ENCODE assay signal across 1 cellular context in the genomic region with DNA sequence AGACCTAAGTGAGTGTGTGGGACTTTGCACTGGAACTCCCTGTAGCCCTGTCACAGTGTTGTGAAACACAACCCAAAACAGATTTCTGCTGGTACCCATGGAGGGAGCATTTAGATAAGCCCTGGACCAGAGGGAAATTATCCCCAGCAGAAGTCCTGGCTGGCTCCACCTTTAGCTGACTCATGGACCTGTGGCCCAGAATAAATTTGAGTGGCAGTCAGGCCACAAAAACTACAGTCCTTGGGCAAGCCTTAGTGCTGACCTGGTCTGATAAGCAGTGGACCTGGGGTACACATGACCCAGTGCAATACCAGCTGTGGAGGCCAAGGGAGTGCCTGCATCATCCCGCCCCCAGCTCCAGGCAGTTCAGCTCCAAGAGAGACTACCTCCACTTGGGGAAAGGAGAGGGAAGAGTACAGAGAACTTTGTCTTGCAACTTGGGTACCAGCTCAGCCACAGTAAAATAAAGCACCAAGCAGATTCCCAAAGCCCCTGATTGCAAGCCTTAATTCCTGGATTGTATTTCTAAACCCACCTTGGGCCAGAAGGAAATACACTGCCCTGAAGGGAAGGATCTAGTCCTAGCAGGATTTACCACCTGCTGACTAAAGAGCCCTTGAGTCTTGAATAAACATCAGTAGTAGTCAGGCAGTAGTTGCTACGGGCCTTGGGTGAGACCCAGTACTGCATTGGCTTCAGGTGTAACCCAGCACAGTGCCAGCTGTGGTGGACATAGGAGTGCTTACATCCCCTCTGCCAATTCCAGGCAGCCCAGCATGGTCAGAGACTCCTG.
A peak's percentile ranks its signal among the peaks of the same experiment; 100 is the strongest.
TF ChIP-seq lines count a peak whose summit lies in the region.

No MANE protein-coding gene starts in this region.

TF ChIP-seq in HepG2, 621 proteins besides CTCF, POLR2A, EP300 and RAD21 (continued from another document and continues in another):
- TF ChIP-seq, protein P1, sequence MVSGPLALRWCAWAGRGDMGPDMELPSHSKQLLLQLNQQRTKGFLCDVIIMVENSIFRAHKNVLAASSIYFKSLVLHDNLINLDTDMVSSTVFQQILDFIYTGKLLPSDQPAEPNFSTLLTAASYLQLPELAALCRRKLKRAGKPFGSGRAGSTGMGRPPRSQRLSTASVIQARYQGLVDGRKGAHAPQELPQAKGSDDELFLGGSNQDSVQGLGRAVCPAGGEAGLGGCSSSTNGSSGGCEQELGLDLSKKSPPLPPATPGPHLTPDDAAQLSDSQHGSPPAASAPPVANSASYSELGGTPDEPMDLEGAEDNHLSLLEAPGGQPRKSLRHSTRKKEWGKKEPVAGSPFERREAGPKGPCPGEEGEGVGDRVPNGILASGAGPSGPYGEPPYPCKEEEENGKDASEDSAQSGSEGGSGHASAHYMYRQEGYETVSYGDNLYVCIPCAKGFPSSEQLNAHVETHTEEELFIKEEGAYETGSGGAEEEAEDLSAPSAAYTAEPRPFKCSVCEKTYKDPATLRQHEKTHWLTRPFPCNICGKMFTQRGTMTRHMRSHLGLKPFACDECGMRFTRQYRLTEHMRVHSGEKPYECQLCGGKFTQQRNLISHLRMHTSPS (CRISPR knock-in tag; IDR thresholded peaks at IDR 0.05; ENCODE audit: low read depth): peak; percentile 70
- TF ChIP-seq, protein P2, sequence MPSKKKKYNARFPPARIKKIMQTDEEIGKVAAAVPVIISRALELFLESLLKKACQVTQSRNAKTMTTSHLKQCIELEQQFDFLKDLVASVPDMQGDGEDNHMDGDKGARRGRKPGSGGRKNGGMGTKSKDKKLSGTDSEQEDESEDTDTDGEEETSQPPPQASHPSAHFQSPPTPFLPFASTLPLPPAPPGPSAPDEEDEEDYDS (CRISPR knock-in tag; IDR thresholded peaks at IDR 0.05): no peak
- TF ChIP-seq CENPT (CRISPR knock-in tag; IDR thresholded peaks at IDR 0.05; ENCODE audit: low read depth) (peak; percentile 28; the same call in 1 of the 2 replicates), MYC (CRISPR knock-in tag; IDR thresholded peaks at IDR 0.05; ENCODE audit: borderline replicate concordance) (no peak; the same call in 1 of the 2 replicates), MIXL1 (CRISPR knock-in tag; IDR thresholded peaks at IDR 0.05) (no peak), SIN3B (IDR thresholded peaks at IDR 0.05; ENCODE audit: low read length) (no peak), SMARCC2 (IDR thresholded peaks at IDR 0.05) (no peak), AKAP8 (CRISPR knock-in tag; IDR thresholded peaks at IDR 0.05) (no peak), TOE1 (CRISPR knock-in tag; IDR thresholded peaks at IDR 0.05) (no peak), ZNF20 (CRISPR knock-in tag; IDR thresholded peaks at IDR 0.05) (no peak), ZNF747 (CRISPR knock-in tag; IDR thresholded peaks at IDR 0.05; ENCODE audit: borderline replicate concordance) (no peak), BRCA1 (CRISPR knock-in tag; IDR thresholded peaks at IDR 0.05) (no peak), ZNF282 (IDR thresholded peaks at IDR 0.05; ENCODE audit: partially characterized antibody) (no peak), NFIC (IDR thresholded peaks at IDR 0.05; ENCODE audit: low read length) (no peak), ZNF766 (CRISPR knock-in tag; IDR thresholded peaks at IDR 0.05; ENCODE audit: borderline replicate concordance) (no peak), SNAI1 (CRISPR knock-in tag; IDR thresholded peaks at IDR 0.05; ENCODE audit: borderline replicate concordance) (no peak), TAF1 (CRISPR knock-in tag; IDR thresholded peaks at IDR 0.05) (no peak), AGO2 (optimal IDR thresholded peaks at IDR 0.05; ENCODE audit: low read depth, low read length) (no peak), KLF11 (CRISPR knock-in tag; IDR thresholded peaks at IDR 0.05) (no peak), TEAD3 (CRISPR knock-in tag; optimal IDR thresholded peaks at IDR 0.05; ENCODE audit: borderline replicate concordance) (peak; percentile 74), RAD51 (IDR thresholded peaks at IDR 0.05; ENCODE audit: borderline replicate concordance) (no peak), ZNF337 (CRISPR knock-in tag; IDR thresholded peaks at IDR 0.05; ENCODE audit: borderline replicate concordance, low read depth) (no peak), FOXP1 (IDR thresholded peaks at IDR 0.05) (no peak), FOXP1 (CRISPR knock-in tag; IDR thresholded peaks at IDR 0.05) (no peak), ETV6 (CRISPR knock-in tag; conservative IDR thresholded peaks at IDR 0.05) (no peak), ZNF160 (CRISPR knock-in tag; IDR thresholded peaks at IDR 0.05) (no peak)
- TF ChIP-seq, protein P3, sequence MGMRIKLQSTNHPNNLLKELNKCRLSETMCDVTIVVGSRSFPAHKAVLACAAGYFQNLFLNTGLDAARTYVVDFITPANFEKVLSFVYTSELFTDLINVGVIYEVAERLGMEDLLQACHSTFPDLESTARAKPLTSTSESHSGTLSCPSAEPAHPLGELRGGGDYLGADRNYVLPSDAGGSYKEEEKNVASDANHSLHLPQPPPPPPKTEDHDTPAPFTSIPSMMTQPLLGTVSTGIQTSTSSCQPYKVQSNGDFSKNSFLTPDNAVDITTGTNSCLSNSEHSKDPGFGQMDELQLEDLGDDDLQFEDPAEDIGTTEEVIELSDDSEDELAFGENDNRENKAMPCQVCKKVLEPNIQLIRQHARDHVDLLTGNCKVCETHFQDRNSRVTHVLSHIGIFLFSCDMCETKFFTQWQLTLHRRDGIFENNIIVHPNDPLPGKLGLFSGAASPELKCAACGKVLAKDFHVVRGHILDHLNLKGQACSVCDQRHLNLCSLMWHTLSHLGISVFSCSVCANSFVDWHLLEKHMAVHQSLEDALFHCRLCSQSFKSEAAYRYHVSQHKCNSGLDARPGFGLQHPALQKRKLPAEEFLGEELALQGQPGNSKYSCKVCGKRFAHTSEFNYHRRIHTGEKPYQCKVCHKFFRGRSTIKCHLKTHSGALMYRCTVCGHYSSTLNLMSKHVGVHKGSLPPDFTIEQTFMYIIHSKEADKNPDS (CRISPR knock-in tag; IDR thresholded peaks at IDR 0.05): no peak
- TF ChIP-seq, protein P4, sequence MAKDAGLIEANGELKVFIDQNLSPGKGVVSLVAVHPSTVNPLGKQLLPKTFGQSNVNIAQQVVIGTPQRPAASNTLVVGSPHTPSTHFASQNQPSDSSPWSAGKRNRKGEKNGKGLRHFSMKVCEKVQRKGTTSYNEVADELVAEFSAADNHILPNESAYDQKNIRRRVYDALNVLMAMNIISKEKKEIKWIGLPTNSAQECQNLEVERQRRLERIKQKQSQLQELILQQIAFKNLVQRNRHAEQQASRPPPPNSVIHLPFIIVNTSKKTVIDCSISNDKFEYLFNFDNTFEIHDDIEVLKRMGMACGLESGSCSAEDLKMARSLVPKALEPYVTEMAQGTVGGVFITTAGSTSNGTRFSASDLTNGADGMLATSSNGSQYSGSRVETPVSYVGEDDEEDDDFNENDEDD (CRISPR knock-in tag; IDR thresholded peaks at IDR 0.05; ENCODE audit: borderline replicate concordance): no peak
- TF ChIP-seq, protein P5, sequence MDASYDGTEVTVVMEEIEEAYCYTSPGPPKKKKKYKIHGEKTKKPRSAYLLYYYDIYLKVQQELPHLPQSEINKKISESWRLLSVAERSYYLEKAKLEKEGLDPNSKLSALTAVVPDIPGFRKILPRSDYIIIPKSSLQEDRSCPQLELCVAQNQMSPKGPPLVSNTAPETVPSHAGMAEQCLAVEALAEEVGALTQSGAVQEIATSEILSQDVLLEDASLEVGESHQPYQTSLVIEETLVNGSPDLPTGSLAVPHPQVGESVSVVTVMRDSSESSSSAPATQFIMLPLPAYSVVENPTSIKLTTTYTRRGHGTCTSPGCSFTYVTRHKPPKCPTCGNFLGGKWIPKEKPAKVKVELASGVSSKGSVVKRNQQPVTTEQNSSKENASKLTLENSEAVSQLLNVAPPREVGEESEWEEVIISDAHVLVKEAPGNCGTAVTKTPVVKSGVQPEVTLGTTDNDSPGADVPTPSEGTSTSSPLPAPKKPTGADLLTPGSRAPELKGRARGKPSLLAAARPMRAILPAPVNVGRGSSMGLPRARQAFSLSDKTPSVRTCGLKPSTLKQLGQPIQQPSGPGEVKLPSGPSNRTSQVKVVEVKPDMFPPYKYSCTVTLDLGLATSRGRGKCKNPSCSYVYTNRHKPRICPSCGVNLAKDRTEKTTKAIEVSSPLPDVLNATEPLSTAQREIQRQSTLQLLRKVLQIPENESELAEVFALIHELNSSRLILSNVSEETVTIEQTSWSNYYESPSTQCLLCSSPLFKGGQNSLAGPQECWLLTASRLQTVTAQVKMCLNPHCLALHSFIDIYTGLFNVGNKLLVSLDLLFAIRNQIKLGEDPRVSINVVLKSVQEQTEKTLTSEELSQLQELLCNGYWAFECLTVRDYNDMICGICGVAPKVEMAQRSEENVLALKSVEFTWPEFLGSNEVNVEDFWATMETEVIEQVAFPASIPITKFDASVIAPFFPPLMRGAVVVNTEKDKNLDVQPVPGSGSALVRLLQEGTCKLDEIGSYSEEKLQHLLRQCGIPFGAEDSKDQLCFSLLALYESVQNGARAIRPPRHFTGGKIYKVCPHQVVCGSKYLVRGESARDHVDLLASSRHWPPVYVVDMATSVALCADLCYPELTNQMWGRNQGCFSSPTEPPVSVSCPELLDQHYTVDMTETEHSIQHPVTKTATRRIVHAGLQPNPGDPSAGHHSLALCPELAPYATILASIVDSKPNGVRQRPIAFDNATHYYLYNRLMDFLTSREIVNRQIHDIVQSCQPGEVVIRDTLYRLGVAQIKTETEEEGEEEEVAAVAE (CRISPR knock-in tag; IDR thresholded peaks at IDR 0.05; ENCODE audit: borderline replicate concordance): no peak
- TF ChIP-seq, protein P6, sequence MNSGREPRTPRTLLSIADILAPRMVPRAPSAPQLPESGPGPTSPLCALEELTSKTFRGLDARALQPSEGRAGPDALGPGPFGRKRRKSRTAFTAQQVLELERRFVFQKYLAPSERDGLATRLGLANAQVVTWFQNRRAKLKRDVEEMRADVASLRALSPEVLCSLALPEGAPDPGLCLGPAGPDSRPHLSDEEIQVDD (CRISPR knock-in tag; IDR thresholded peaks at IDR 0.05; ENCODE audit: borderline replicate concordance): no peak
- TF ChIP-seq, protein P7, sequence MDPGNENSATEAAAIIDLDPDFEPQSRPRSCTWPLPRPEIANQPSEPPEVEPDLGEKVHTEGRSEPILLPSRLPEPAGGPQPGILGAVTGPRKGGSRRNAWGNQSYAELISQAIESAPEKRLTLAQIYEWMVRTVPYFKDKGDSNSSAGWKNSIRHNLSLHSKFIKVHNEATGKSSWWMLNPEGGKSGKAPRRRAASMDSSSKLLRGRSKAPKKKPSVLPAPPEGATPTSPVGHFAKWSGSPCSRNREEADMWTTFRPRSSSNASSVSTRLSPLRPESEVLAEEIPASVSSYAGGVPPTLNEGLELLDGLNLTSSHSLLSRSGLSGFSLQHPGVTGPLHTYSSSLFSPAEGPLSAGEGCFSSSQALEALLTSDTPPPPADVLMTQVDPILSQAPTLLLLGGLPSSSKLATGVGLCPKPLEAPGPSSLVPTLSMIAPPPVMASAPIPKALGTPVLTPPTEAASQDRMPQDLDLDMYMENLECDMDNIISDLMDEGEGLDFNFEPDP (CRISPR knock-in tag; conservative IDR thresholded peaks at IDR 0.05): no peak
- TF ChIP-seq, protein P8, sequence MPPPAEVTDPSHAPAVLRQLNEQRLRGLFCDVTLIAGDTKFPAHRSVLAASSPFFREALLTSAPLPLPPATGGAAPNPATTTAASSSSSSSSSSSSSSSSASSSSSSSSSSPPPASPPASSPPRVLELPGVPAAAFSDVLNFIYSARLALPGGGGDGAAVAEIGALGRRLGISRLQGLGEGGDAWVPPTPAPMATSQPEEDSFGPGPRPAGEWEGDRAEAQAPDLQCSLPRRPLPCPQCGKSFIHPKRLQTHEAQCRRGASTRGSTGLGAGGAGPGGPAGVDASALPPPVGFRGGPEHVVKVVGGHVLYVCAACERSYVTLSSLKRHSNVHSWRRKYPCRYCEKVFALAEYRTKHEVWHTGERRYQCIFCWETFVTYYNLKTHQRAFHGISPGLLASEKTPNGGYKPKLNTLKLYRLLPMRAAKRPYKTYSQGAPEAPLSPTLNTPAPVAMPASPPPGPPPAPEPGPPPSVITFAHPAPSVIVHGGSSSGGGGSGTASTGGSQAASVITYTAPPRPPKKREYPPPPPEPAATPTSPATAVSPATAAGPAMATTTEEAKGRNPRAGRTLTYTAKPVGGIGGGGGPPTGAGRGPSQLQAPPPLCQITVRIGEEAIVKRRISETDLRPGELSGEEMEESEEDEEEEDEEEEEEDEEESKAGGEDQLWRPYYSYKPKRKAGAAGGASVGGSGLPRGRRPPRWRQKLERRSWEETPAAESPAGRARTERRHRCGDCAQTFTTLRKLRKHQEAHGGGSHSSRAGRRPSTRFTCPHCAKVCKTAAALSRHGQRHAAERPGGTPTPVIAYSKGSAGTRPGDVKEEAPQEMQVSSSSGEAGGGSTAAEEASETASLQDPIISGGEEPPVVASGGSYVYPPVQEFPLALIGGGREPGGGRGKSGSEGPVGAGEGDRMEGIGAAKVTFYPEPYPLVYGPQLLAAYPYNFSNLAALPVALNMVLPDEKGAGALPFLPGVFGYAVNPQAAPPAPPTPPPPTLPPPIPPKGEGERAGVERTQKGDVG (CRISPR knock-in tag; IDR thresholded peaks at IDR 0.05; ENCODE audit: borderline replicate concordance): peak; percentile 59; the same call in 1 of the 2 replicates
- TF ChIP-seq, protein P9, sequence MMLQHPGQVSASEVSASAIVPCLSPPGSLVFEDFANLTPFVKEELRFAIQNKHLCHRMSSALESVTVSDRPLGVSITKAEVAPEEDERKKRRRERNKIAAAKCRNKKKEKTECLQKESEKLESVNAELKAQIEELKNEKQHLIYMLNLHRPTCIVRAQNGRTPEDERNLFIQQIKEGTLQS (CRISPR knock-in tag; IDR thresholded peaks at IDR 0.05): peak; percentile 59
- TF ChIP-seq, protein P10, sequence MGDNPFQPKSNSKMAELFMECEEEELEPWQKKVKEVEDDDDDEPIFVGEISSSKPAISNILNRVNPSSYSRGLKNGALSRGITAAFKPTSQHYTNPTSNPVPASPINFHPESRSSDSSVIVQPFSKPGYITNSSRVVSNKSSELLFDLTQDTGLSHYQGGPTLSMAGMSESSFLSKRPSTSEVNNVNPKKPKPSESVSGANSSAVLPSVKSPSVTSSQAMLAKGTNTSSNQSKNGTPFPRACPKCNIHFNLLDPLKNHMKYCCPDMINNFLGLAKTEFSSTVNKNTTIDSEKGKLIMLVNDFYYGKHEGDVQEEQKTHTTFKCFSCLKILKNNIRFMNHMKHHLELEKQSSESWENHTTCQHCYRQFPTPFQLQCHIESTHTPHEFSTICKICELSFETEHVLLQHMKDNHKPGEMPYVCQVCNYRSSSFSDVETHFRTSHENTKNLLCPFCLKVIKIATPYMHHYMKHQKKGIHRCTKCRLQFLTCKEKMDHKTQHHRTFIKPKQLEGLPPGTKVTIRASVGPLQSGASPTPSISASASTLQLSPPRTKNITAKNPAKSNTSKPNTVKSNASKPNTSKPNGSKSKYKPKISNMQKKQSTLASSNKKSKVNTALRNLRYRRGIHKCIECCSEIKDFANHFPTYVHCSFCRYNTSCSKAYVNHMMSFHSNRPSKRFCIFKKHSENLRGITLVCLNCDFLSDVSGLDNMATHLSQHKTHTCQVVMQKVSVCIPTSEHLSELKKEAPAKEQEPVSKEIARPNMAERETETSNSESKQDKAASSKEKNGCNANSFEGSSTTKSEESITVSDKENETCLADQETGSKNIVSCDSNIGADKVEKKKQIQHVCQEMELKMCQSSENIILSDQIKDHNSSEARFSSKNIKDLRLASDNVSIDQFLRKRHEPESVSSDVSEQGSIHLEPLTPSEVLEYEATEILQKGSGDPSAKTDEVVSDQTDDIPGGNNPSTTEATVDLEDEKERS (CRISPR knock-in tag; IDR thresholded peaks at IDR 0.05): no peak
- TF ChIP-seq, protein P11, sequence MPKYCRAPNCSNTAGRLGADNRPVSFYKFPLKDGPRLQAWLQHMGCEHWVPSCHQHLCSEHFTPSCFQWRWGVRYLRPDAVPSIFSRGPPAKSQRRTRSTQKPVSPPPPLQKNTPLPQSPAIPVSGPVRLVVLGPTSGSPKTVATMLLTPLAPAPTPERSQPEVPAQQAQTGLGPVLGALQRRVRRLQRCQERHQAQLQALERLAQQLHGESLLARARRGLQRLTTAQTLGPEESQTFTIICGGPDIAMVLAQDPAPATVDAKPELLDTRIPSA (CRISPR knock-in tag; IDR thresholded peaks at IDR 0.05; ENCODE audit: borderline replicate concordance): no peak
